Comparison of ENCODE assay signal across 37 cellular contexts in genomic region chrX:66000628-66001275, GRCh38. TPM values are rescaled to one million over a fixed set of nuclear protein-coding genes. Genes with fewer than 3 reads are reported as not detected.
DNase-seq lines count a peak whose midpoint lies in the region; ATAC-seq, FAIRE-seq and TF ChIP-seq lines count a peak whose summit lies in the region.
"Had no signal": no experiment of that assay in that cellular context is flagged by ENCODE, and none has a peak within 500 bp of the region (broad histone marks: within the 10 kb centered on the region; RNA-seq: fewer than 3 reads in every experiment).

No MANE protein-coding gene starts in this region.

- H3K27me3 ChIP-seq in GM12878 (replicated peaks in 1 of 2; ENCODE audit: control insufficient read depth in 2 of 2, insufficient read depth in 2 of 2, low read length in 1 of 2) = no peaks in the 10 kb centered on the region
- H3K27me3 ChIP-seq: MG63, Peyer's patch, right atrium auricular region, SJCRH30 had no signal

- no peak for TF ChIP-seq POLR2A in GM12878 (IDR thresholded peaks at IDR 0.05; ENCODE audit: low read depth, low read length)

- H2AFZ ChIP-seq in GM12878 (ENCODE audit: control insufficient read depth, low read depth, low read length) = no peak overlapping the region

- intact Hi-C loops in GM12878 (cut with micrococcal nuclease; ENCODE audit: unreplicated experiment) = no loop called here

- no peak overlapping the region; the same call in 1 of the 2 replicates for H3K4me2 ChIP-seq in GM12878 (ENCODE audit: control insufficient read depth, insufficient read depth)

- no peak for TF ChIP-seq RAD21 in GM12878 (IDR thresholded peaks at IDR 0.05; ENCODE audit: insufficient read depth, low read depth, low read length)

- RAD21 ChIA-PET in GM12878 (lab: Charles Lee; ENCODE audit: unreplicated experiment) = interaction anchor here (1.0 to 3.7 kb wide), 3 partner anchors 17 to 334 kb away, joined by 3 to 14 read pairs (median 4); partner anchors contain the start of gene MSN

- peak overlapping the region; percentile 77 for H3K27ac ChIP-seq in KOPT-K1 (ENCODE audit: low read depth, low read length, poor library complexity, severe bottlenecking)
- H3K27ac ChIP-seq in GM12878 (ENCODE audit: control insufficient read depth, insufficient read depth) = no peak overlapping the region
- H3K27ac ChIP-seq in caudate nucleus (ENCODE audit: low read depth, low read length) = no peak overlapping the region
- H3K27ac ChIP-seq: right atrium auricular region, SJCRH30, thoracic aorta had no signal

- in situ Hi-C loops in GM12878 (cut with MboI) = loop anchor here (10.0 to 25.0 kb wide), 2 partner anchors 404 to 1788 kb away; partner anchors contain the start of gene AMER1

- no peak overlapping the region for H3K4me3 ChIP-seq in GM12878
- H3K4me3 ChIP-seq: lung, MG63, mucosa of descending colon, Peyer's patch, right atrium auricular region, SJCRH30, thoracic aorta had no signal

- no TSS peak for BruUV-seq in GM12878 (replicated peaks; lab: Mats Ljungman, UMichigan)

- H3K27ac Mint-ChIP-seq in activated naive CD4-positive, alpha-beta T cell treated with anti-CD3 and anti-CD28 coated beads, Interleukin-2, amount 10 ng/mL, durations not matched to agents 7 days and 5 days = peak overlapping the region; percentile 64
- H3K27ac Mint-ChIP-seq in stimulated activated memory B cell treated with anti-CD40 and anti-IgM and Interleukin-4, amounts not matched to agents 10 μg/mL and 1 μg/mL and 100 μg/mL, for 72 hours = peak overlapping the region; percentile 76
- H3K27ac Mint-ChIP-seq: activated CD8-positive, alpha-beta T cell treated with anti-CD3 and anti-CD28 coated beads, Interleukin-2, amount 10 ng/mL, durations not matched to agents 7 days and 5 days; activated T-helper 17 cell treated with anti-CD3 and anti-CD28 coated beads, Interleukin-2, amount 50 U/mL, for 72 hours; effector memory CD8-positive, alpha-beta T cell had no signal

- H3K9me3 ChIP-seq in KOPT-K1 (ENCODE audit: insufficient read depth, low read length, poor library complexity, severe bottlenecking) (no peaks in the 10 kb centered on the region), GM12878 (replicated peaks; ENCODE audit: control insufficient read depth, insufficient read depth, low read length) (no peaks in the 10 kb centered on the region; the same call in 2 of the 3 replicates)
- H3K9me3 ChIP-seq: MG63, mucosa of descending colon, Peyer's patch, right atrium auricular region, SJCRH30, thoracic aorta had no signal

- CTCF ChIA-PET in activated naive CD4-positive, alpha-beta T cell treated with anti-CD3 and anti-CD28 coated beads, Interleukin-2, amount 10 ng/mL, durations not matched to agents 7 days and 5 days (lab: Charles Lee) = no interaction called here
- CTCF ChIA-PET in GM12878 (lab: Yijun Ruan, JAX) = interaction anchor here (0.7 to 1.2 kb wide), 4 partner anchors 14 to 107 kb away, joined by 3 to 4 read pairs (median 3); no protein-coding TSS in a partner anchor

- POLR2A ChIA-PET in GM12878 (lab: Charles Lee) = interaction anchor here (1.1 kb wide), 1 partner anchor 280 kb away, joined by 3 read pairs; no protein-coding TSS in a partner anchor

- H3K36me3 ChIP-seq in KOPT-K1 (ENCODE audit: insufficient read depth, low read length) (no peaks in the 10 kb centered on the region), GM12878 (ENCODE audit: control insufficient read depth in 2 of 2, insufficient read depth in 2 of 2, low read length in 1 of 2) (no peaks in the 10 kb centered on the region)
- H3K36me3 ChIP-seq: MG63, Peyer's patch, right atrium auricular region, SJCRH30, thoracic aorta had no signal

- no peak for TF ChIP-seq CTCF in GM12878 (IDR thresholded peaks at IDR 0.05 in 2 of 3, conservative IDR thresholded peaks at IDR 0.05 in 1 of 3; ENCODE audit: control insufficient read depth in 2 of 3, extremely low read depth in 1 of 3, insufficient read depth in 1 of 3, low read depth in 3 of 3, low read length in 3 of 3)

- H3K4me3 Mint-ChIP-seq in activated naive CD4-positive, alpha-beta T cell treated with anti-CD3 and anti-CD28 coated beads, Interleukin-2, amount 10 ng/mL, durations not matched to agents 7 days and 5 days = no peak overlapping the region
- no peak overlapping the region for H3K4me3 Mint-ChIP-seq in stimulated activated memory B cell treated with anti-CD40 and anti-IgM and Interleukin-4, amounts not matched to agents 10 μg/mL and 1 μg/mL and 100 μg/mL, for 72 hours
- H3K4me3 Mint-ChIP-seq: activated CD8-positive, alpha-beta T cell treated with anti-CD3 and anti-CD28 coated beads, Interleukin-2, amount 10 ng/mL, durations not matched to agents 7 days and 5 days; activated T-helper 17 cell treated with anti-CD3 and anti-CD28 coated beads, Interleukin-2, amount 50 U/mL, for 72 hours; CD8-positive, alpha-beta T cell; effector memory CD8-positive, alpha-beta T cell; H9 had no signal

- H3K4me1 ChIP-seq in GM12878 (ENCODE audit: control insufficient read depth, insufficient read depth, low read length) = peaks cover 11% of the 10 kb centered on the region
- H3K4me1 ChIP-seq: Peyer's patch, right atrium auricular region, SJCRH30 had no signal

- 0 out of 3 replicates have a peak, but pooled peaks have one; percentile 20 for ATAC-seq in GM12878
- ATAC-seq in stimulated activated memory B cell treated with anti-CD40 and anti-IgM and Interleukin-4, amounts not matched to agents 10 μg/mL and 1 μg/mL and 100 μg/mL, for 72 hours = no peak
- ATAC-seq: activated CD8-positive, alpha-beta T cell treated with anti-CD3 and anti-CD28 coated beads, Interleukin-2, amount 10 ng/mL, durations not matched to agents 7 days and 5 days; activated T-helper 17 cell treated with anti-CD3 and anti-CD28 coated beads, Interleukin-2, amount 50 U/mL, for 72 hours; CD8-positive, alpha-beta T cell; effector memory CD8-positive, alpha-beta T cell; left cardiac atrium; mucosa of descending colon; stimulated activated naive CD8-positive, alpha-beta T cell treated with anti-CD3 and anti-CD28 coated beads, Interleukin-15, amount 100 ng/mL, for 72 hours had no signal

- FAIRE-seq in GM12878 (lab: Jason Lieb, UNC) = no peak
- FAIRE-seq: small intestine, urothelium cell line had no signal

- DNase-seq in activated naive CD4-positive, alpha-beta T cell treated with anti-CD3 and anti-CD28 coated beads, Interleukin-2, amount 10 ng/mL, durations not matched to agents 7 days and 5 days = no peak
- DNase-seq in activated naive CD4-positive, alpha-beta T cell (lab: John Stamatoyannopoulos, UW) = no peak
- DNase-seq in GM12878 (ENCODE audit: low read depth, low spot score) (no peak), caudate nucleus (lab: John Stamatoyannopoulos, UW) (no peak)
- DNase-seq in activated CD4-positive, alpha-beta T cell treated with anti-CD3 and anti-CD28 coated beads for 1 hour = no peak
- no peak for DNase-seq in stimulated activated CD4-positive, alpha-beta T cell treated with anti-CD3 and anti-CD28 coated beads, Interleukin-4, amount 100 ng/mL, for 4 hours
- DNase-seq: activated CD4-positive, alpha-beta T cell treated with anti-CD3 and anti-CD28 coated beads for 4 hours; activated CD8-positive, alpha-beta T cell treated with anti-CD3 and anti-CD28 coated beads, Interleukin-2, amount 10 ng/mL, durations not matched to agents 7 days and 5 days; CD8-positive, alpha-beta T cell; cortex of kidney; effector memory CD8-positive, alpha-beta T cell; H9; hippocampal formation; left cardiac atrium; MG63; mucosa of descending colon; NCI-H1436; NCI-H2081; NCI-H526; Peyer's patch; SJCRH30; small intestine; stimulated activated CD4-positive, alpha-beta T cell treated with anti-CD3 and anti-CD28 coated beads, Interleukin-1b, Interleukin-23, amount 100 ng/mL, for 48 hours; stimulated activated CD8-positive, alpha-beta memory T cell treated with anti-CD3 and anti-CD28 coated beads, Interleukin-4, amount 100 ng/mL, for 48 hours; stimulated activated naive CD8-positive, alpha-beta T cell treated with anti-CD3 and anti-CD28 coated beads, Interleukin-15, amount 100 ng/mL, for 72 hours; SW 1271; T-helper 9 cell had no signal

- whole genome bisulfite sequencing in GM12878 (ENCODE audit: insufficient coverage, insufficient replicate concordance, low lambda C conversion rate, missing lambda C conversion rate) = 44% methylated on average over 3 of the region's 3 CpGs

- H3K4me1 Mint-ChIP-seq in activated naive CD4-positive, alpha-beta T cell treated with anti-CD3 and anti-CD28 coated beads, Interleukin-2, amount 10 ng/mL, durations not matched to agents 7 days and 5 days = peaks cover 55% of the 10 kb centered on the region
- peaks cover 67% of the 10 kb centered on the region for H3K4me1 Mint-ChIP-seq in stimulated activated memory B cell treated with anti-CD40 and anti-IgM and Interleukin-4, amounts not matched to agents 10 μg/mL and 1 μg/mL and 100 μg/mL, for 72 hours

- SMC1A ChIA-PET in GM12878 (lab: Charles Lee; ENCODE audit: uncharacterized antibody, unreplicated experiment) = interaction anchor here (0.7 to 2.8 kb wide), 7 partner anchors 9 to 275 kb away, joined by 3 to 12 read pairs (median 3); no protein-coding TSS in a partner anchor

- TF ChIP-seq EP300 in GM12878 (IDR thresholded peaks at IDR 0.05; ENCODE audit: borderline replicate concordance in 1 of 2, control insufficient read depth in 1 of 2, low read depth in 2 of 2, low read length in 2 of 2) = no peak

- H3K9me3 Mint-ChIP-seq in activated naive CD4-positive, alpha-beta T cell treated with anti-CD3 and anti-CD28 coated beads, Interleukin-2, amount 10 ng/mL, durations not matched to agents 7 days and 5 days = peaks cover 7% of the 10 kb centered on the region
- H3K9me3 Mint-ChIP-seq in stimulated activated memory B cell treated with anti-CD40 and anti-IgM and Interleukin-4, amounts not matched to agents 10 μg/mL and 1 μg/mL and 100 μg/mL, for 72 hours = no peaks in the 10 kb centered on the region
- H3K9me3 Mint-ChIP-seq: CD8-positive, alpha-beta T cell; effector memory CD8-positive, alpha-beta T cell had no signal

- H3K79me2 ChIP-seq in GM12878 (ENCODE audit: control insufficient read depth, insufficient read depth, low read length) = no peaks in the 10 kb centered on the region

- H3K27me3 Mint-ChIP-seq in activated naive CD4-positive, alpha-beta T cell treated with anti-CD3 and anti-CD28 coated beads, Interleukin-2, amount 10 ng/mL, durations not matched to agents 7 days and 5 days = peaks cover 3% of the 10 kb centered on the region
- H3K27me3 Mint-ChIP-seq in stimulated activated memory B cell treated with anti-CD40 and anti-IgM and Interleukin-4, amounts not matched to agents 10 μg/mL and 1 μg/mL and 100 μg/mL, for 72 hours = no peaks in the 10 kb centered on the region
- H3K27me3 Mint-ChIP-seq: activated T-helper 17 cell treated with anti-CD3 and anti-CD28 coated beads, Interleukin-2, amount 50 U/mL, for 72 hours; effector memory CD8-positive, alpha-beta T cell; stimulated activated naive CD8-positive, alpha-beta T cell treated with anti-CD3 and anti-CD28 coated beads, Interleukin-15, amount 100 ng/mL, for 72 hours had no signal

- no peak overlapping the region for H3K9ac ChIP-seq in GM12878 (ENCODE audit: control insufficient read depth, insufficient read depth, low read length)

- peaks cover 7% of the 10 kb centered on the region for H3K36me3 Mint-ChIP-seq in activated naive CD4-positive, alpha-beta T cell treated with anti-CD3 and anti-CD28 coated beads, Interleukin-2, amount 10 ng/mL, durations not matched to agents 7 days and 5 days
- no peaks in the 10 kb centered on the region for H3K36me3 Mint-ChIP-seq in stimulated activated memory B cell treated with anti-CD40 and anti-IgM and Interleukin-4, amounts not matched to agents 10 μg/mL and 1 μg/mL and 100 μg/mL, for 72 hours
- H3K36me3 Mint-ChIP-seq: CD8-positive, alpha-beta T cell had no signal

- H4K20me1 ChIP-seq in GM12878 (ENCODE audit: control insufficient read depth, insufficient read depth) = no peaks in the 10 kb centered on the region

RNA-seq across cellular contexts. Expression of gene VSIG4, which starts 39.1 kb away (rescaled TPM):
- total RNA-seq in GM12878 (2013; cell fraction: nucleolus; rRNA removed) = not detected in 2 replicates
- not detected in 2 replicates for total RNA-seq in GM12878 (2014; rRNA removed)
- not detected in 2 replicates for total RNA-seq in GM12878 (2014; rRNA removed; fragmentation: Illumina TruSeq; extraction: Trizol)
- 0.13 and 0.36 TPM in 2 replicates for total RNA-seq in GM12878 (2021)
- not detected for polyA plus RNA-seq in GM12878 (2011; ENCODE audit: low read depth)
- polyA plus RNA-seq in GM12878 (2011; rRNA removed) = 0.05 TPM in 1 of 2 replicates, not detected in the other
- polyA plus RNA-seq in GM12878 (2011; cell fraction: cytosol; rRNA removed) = 0.05 and 0.06 TPM in 2 replicates
- 0.10 TPM in 1 of 2 replicates, not detected in the other for polyA plus RNA-seq in GM12878 (2011; cell fraction: nucleus; rRNA removed)
- polyA plus RNA-seq in GM12878 (2012) = not detected in 2 replicates
- polyA plus RNA-seq in GM12878 (2014; fragmentation: Illumina TruSeq; extraction: Trizol) = not detected in 2 replicates
- polyA plus RNA-seq in GM12878 (2014; fragmentation: Nextera tagmentation; extraction: Ambion mirVana) = not detected
- not detected in 2 replicates for polyA plus RNA-seq in GM12878 (2014; rRNA removed)
- not detected for polyA plus RNA-seq in GM12878 (2016; fragmentation: Nextera tagmentation; extraction: Ambion mirVana)
- polyA minus RNA-seq in GM12878 (2011; rRNA and poly(A)+ RNA removed) = 0.15 TPM in 1 of 2 replicates, not detected in the other
- not detected in 2 replicates for polyA minus RNA-seq in GM12878 (2011; cell fraction: cytosol; rRNA and poly(A)+ RNA removed)
- not detected in 2 replicates for polyA minus RNA-seq in GM12878 (2011; cell fraction: nucleus; rRNA and poly(A)+ RNA removed)
- total RNA-seq: A172; activated CD8-positive, alpha-beta T cell treated with anti-CD3 and anti-CD28 coated beads, Interleukin-2, amount 10 ng/mL, durations not matched to agents 7 days and 5 days; CD8-positive, alpha-beta T cell; epithelial cell of proximal tubule; H9; SJCRH30 had no signal
- polyA plus RNA-seq: neural cell had no signal
